10 cellular contexts compared by ENCODE assay signal in genomic region chr2:16002144-16002543, GRCh38.
"Had no signal": no experiment of that assay in that cellular context is flagged by ENCODE, and none has a peak within 500 bp of the region (broad histone marks: within the 10 kb centered on the region; RNA-seq: fewer than 3 reads in every experiment).

No MANE protein-coding gene starts in this region.

- H3K36me3 ChIP-seq: HAP-1 had no signal

- H3K4me1 ChIP-seq: HAP-1 had no signal

- DNase-seq: GM23248, GOT3, H7, H9, HCEC 1CT, HFFc6 had no signal

- FAIRE-seq: H1, H54 had no signal

- H3K9me3 ChIP-seq: HAP-1 had no signal

- H3K4me3 ChIP-seq: GM23248, GM23338, HAP-1 had no signal

- H3K27ac ChIP-seq: GM23248 had no signal
